In genomic region chr3:42501681-42502428, GRCh38 we compare ENCODE assay signal across 8 cellular contexts. TPM values are rescaled to one million over a fixed set of nuclear protein-coding genes. Genes with fewer than 3 reads are reported as not detected.
A peak's percentile ranks its signal among the peaks of the same experiment; 100 is the strongest.
DNase-seq lines count a peak whose midpoint lies in the region; ATAC-seq and TF ChIP-seq lines count a peak whose summit lies in the region.

No MANE protein-coding gene starts in this region.

- CTCF ChIA-PET in AG04450 (lab: Charles Lee): interaction anchor here (1.4 kb wide), 1 partner anchor 46 kb away, joined by 3 read pairs; no protein-coding TSS in a partner anchor

- ATAC-seq in GM19025 (IDR thresholded peaks at IDR 0.05; ENCODE audit: low read depth, unreplicated experiment) (peak; percentile 5), HG02884 (IDR thresholded peaks at IDR 0.05; ENCODE audit: unreplicated experiment) (no peak)

- H3K27me3 ChIP-seq in AG04450 (ENCODE audit: control insufficient read depth, insufficient read depth, low read length) (peaks cover 58% of the 10 kb centered on the region), WERI-Rb-1 (ENCODE audit: insufficient read depth, low read depth, severe bottlenecking) (no peaks in the 10 kb centered on the region)

- DNase-seq in AG04450 (ENCODE audit: low read depth, low spot score) (no peak), HuH-7 (ENCODE audit: low spot score) (peak; percentile 77), WERI-Rb-1 (peak; percentile 77), cardiac fibroblast (ENCODE audit: low read depth in 2 of 2) (peak; percentile 42 to 43), kidney tubule cell (ENCODE audit: low spot score) (peak; percentile 54)
- peak; percentile 67 for DNase-seq in stimulated activated CD4-positive, alpha-beta T cell treated with anti-CD3 and anti-CD28 coated beads, Interleukin-1b, Interleukin-23, amount 100 ng/mL, for 48 hours

- POLR2A ChIA-PET in AG04450 (lab: Yijun Ruan, JAX): no interaction called here

- H3K4me3 ChIP-seq in AG04450 (ENCODE audit: low read depth, low read length) (no peak overlapping the region), WERI-Rb-1 (ENCODE audit: low read depth, low read length) (peak overlapping the region; percentile 59), cardiac fibroblast (replicated peaks in 1 of 2; ENCODE audit: low read depth in 2 of 2, low read length in 2 of 2) (peak overlapping the region; percentile 40 to 49)

- H3K36me3 ChIP-seq in WERI-Rb-1: no peaks in the 10 kb centered on the region

- H3K9me3 ChIP-seq in AG04450 (ENCODE audit: control insufficient read depth, insufficient read depth, low read length) (peaks cover 3% of the 10 kb centered on the region; the same call in 1 of the 2 replicates), WERI-Rb-1 (ENCODE audit: severe bottlenecking) (no peaks in the 10 kb centered on the region)

- TF ChIP-seq CTCF in AG04450 (IDR thresholded peaks at IDR 0.05; ENCODE audit: low read depth, low read length) (peak; percentile 31), WERI-Rb-1 (IDR thresholded peaks at IDR 0.05; ENCODE audit: low read depth, low read length) (peak; percentile 93), cardiac fibroblast (IDR thresholded peaks at IDR 0.05; ENCODE audit: low read depth, low read length) (peak; percentile 40)

- H3K27ac ChIP-seq in AG04450 (ENCODE audit: low read depth, low read length) (no peak overlapping the region), WERI-Rb-1 (peak overlapping the region; percentile 40)

RNA-seq across cellular contexts. Expression of gene VIPR1, which starts 0.6 kb away (rescaled TPM):
- polyA plus RNA-seq in AG04450 (2011; rRNA removed): not detected in 2 replicates
- not detected in 2 replicates for polyA minus RNA-seq in AG04450 (2011; rRNA and poly(A)+ RNA removed)

Comparison
In these comparisons a context has a peak if more than half of its experiments do, and no peak if none do; other contexts are left out.
1. CTCF ChIP-seq: peak in every context shown above with its lines; median percentile 93 in WERI-Rb-1; 40 in cardiac fibroblast; 31 in AG04450.